ENCODE assay signal across 1 cellular context in the genomic region with DNA sequence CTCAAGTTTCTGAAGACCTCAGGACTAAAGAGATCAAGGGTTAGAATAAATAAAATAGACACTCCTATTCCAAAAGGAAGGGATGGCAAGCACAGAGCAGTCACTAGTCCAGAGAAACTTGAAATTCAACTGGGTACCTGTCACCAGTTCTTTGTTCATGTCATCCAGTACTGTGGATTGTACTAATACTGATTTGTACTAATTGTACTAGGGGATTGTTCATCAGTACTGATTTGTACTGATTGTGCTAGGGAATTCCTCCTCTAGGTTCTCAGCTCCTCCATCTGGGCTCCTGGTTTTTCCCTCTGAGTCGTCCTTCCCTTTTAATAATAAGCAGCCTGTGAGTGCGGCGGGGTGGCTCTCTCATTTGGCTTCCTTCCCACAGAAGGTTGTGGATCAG.
TF ChIP-seq lines count a peak whose summit lies in the region.

No MANE protein-coding gene starts in this region.

TF ChIP-seq in IMR-90, 13 proteins besides CTCF, POLR2A, EP300 and RAD21:
- TF ChIP-seq MXI1 (IDR thresholded peaks at IDR 0.05; ENCODE audit: borderline replicate concordance, low read depth, low read length) = no peak
- no peak for TF ChIP-seq RCOR1 (IDR thresholded peaks at IDR 0.05; ENCODE audit: insufficient replicate concordance, low read length)
